Comparison of ENCODE assay signal across 19 cellular contexts in the genomic region with DNA sequence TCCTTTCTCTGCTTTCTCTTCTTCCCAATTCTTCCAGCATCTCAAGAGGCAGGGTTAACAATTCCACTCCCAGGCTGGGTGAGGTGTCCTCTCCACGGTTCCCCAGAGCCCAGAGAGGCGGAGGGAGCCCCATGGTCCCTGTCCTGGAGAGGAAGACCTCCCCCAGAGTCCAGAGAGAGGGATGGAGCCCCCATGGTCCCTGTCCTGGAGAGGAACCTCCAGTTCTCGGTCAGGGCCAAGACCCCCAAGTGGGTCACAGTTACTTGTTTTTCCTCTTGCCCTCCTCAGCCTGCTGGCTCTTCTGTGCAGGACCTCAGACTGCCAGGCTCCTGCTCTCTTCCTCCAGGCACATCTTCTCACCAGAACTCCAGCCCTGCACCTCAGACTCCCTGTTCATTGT.
DNase-seq lines count a peak whose midpoint lies in the region; ATAC-seq, FAIRE-seq and TF ChIP-seq lines count a peak whose summit lies in the region.
"Had no signal": no experiment of that assay in that cellular context is flagged by ENCODE, and none has a peak within 500 bp of the region (broad histone marks: within the 10 kb centered on the region; RNA-seq: fewer than 3 reads in every experiment).

No MANE protein-coding gene starts in this region.

- H3K4me1 ChIP-seq in breast epithelium = no peaks in the 10 kb centered on the region

- H3K4me3 ChIP-seq in breast epithelium = no peak overlapping the region
- H3K4me3 ChIP-seq: upper lobe of left lung had no signal

- H3K27me3 Mint-ChIP-seq in MCF 10A (ENCODE audit: insufficient read depth, unreplicated experiment) = no peaks in the 10 kb centered on the region
- H3K27me3 Mint-ChIP-seq in activated CD8-positive, alpha-beta T cell treated with anti-CD3 and anti-CD28 coated beads for 36 hours = no peaks in the 10 kb centered on the region
- no peaks in the 10 kb centered on the region for H3K27me3 Mint-ChIP-seq in immature natural killer cell (ENCODE audit: low read depth in 3 of 3)
- H3K27me3 Mint-ChIP-seq: naive B cell had no signal

- no peak for ATAC-seq in activated CD8-positive, alpha-beta T cell treated with anti-CD3 and anti-CD28 coated beads for 36 hours
- ATAC-seq: foreskin keratinocyte, Panc1 had no signal

- BruUV-seq in MCF 10A (replicated peaks; lab: Mats Ljungman, UMichigan) = no TSS peak

- TF ChIP-seq CTCF in MCF 10A (IDR thresholded peaks at IDR 0.05; ENCODE audit: unreplicated experiment) (no peak), breast epithelium (IDR thresholded peaks at IDR 0.05) (no peak)
- no peak for TF ChIP-seq CTCF in activated CD8-positive, alpha-beta T cell treated with anti-CD3 and anti-CD28 coated beads for 36 hours (IDR thresholded peaks at IDR 0.05)

- H3K9me3 ChIP-seq in breast epithelium = no peaks in the 10 kb centered on the region
- H3K9me3 ChIP-seq: upper lobe of left lung had no signal

- CTCF ChIA-PET in MCF 10A (lab: Yijun Ruan, JAX) = no interaction called here
- CTCF ChIA-PET in activated CD8-positive, alpha-beta T cell treated with anti-CD3 and anti-CD28 coated beads for 36 hours (lab: Charles Lee) = interaction anchor here (0.6 to 1.1 kb wide), 3 partner anchors 64 to 1936 kb away, joined by 3 read pairs; no protein-coding TSS in a partner anchor

- H3K4me1 Mint-ChIP-seq in MCF 10A (ENCODE audit: insufficient read depth, unreplicated experiment) (peaks cover 19% of the 10 kb centered on the region), immature natural killer cell (peaks cover 14 to 28% of the 10 kb centered on the region in 2 donors)
- H3K4me1 Mint-ChIP-seq in activated CD8-positive, alpha-beta T cell treated with anti-CD3 and anti-CD28 coated beads for 36 hours (ENCODE audit: low read depth) = peaks cover 45% of the 10 kb centered on the region

- no peak overlapping the region for H3K27ac ChIP-seq in breast epithelium
- H3K27ac ChIP-seq: foreskin keratinocyte, upper lobe of left lung had no signal

- FAIRE-seq in H54 (lab: Jason Lieb, UNC) = no peak
- FAIRE-seq: endometrium had no signal

- intact Hi-C loops in MCF 10A (cut with micrococcal nuclease) = no loop called here
- intact Hi-C loops in breast epithelium (cut with DNase I; ENCODE audit: low total_unique reads) = no loop called here
- intact Hi-C loops in activated CD8-positive, alpha-beta T cell treated with anti-CD3 and anti-CD28 coated beads for 36 hours (cut with micrococcal nuclease) = loop anchor here (10.0 kb wide), 1 partner anchor 105 kb away; no protein-coding TSS in a partner anchor

- H3K9me3 Mint-ChIP-seq in MCF 10A (ENCODE audit: unreplicated experiment) = no peaks in the 10 kb centered on the region
- H3K9me3 Mint-ChIP-seq in activated CD8-positive, alpha-beta T cell treated with anti-CD3 and anti-CD28 coated beads for 36 hours = no peaks in the 10 kb centered on the region
- H3K9me3 Mint-ChIP-seq in immature natural killer cell = peaks cover 0 to 2% (median 0%) of the 10 kb centered on the region in 6 donors
- H3K9me3 Mint-ChIP-seq: naive B cell had no signal

- DNase-seq in MCF 10A (ENCODE audit: unreplicated experiment) (no peak), breast epithelium (ENCODE audit: low spot score in 2 of 2) (no peak), immature natural killer cell (no peak), DMS153 (lab: John Stamatoyannopoulos, UW) (no peak), SHP77 (lab: John Stamatoyannopoulos, UW) (no peak), NCI-H774 (lab: John Stamatoyannopoulos, UW) (no peak), H54 (ENCODE audit: insufficient read length, low spot score) (no peak)
- no peak for DNase-seq in activated CD8-positive, alpha-beta T cell treated with anti-CD3 and anti-CD28 coated beads for 36 hours
- DNase-seq: activated gamma-delta T cell, caudate nucleus, DMS 273 treated with DMSO at 0.1 percent for 48 hours, foreskin keratinocyte, naive B cell, NCI-H2029, NCI-H526, SW 1271, upper lobe of left lung had no signal

- no peaks in the 10 kb centered on the region for H3K27me3 ChIP-seq in breast epithelium
- H3K27me3 ChIP-seq: foreskin keratinocyte, upper lobe of left lung had no signal

- H3K4me3 Mint-ChIP-seq in MCF 10A (ENCODE audit: unreplicated experiment) (no peak overlapping the region), immature natural killer cell (peak overlapping the region in 3 of 5 donors; percentile 30 to 73 (median 34))
- peak overlapping the region; percentile 59 for H3K4me3 Mint-ChIP-seq in activated CD8-positive, alpha-beta T cell treated with anti-CD3 and anti-CD28 coated beads for 36 hours

- TF ChIP-seq POLR2A in breast epithelium (IDR thresholded peaks at IDR 0.05) (no peak), H54 (IDR thresholded peaks at IDR 0.05; ENCODE audit: low read depth, low read length) (no peak)

- no peaks in the 10 kb centered on the region for H3K36me3 ChIP-seq in breast epithelium
- H3K36me3 ChIP-seq: upper lobe of left lung had no signal

- H3K36me3 Mint-ChIP-seq in MCF 10A (ENCODE audit: insufficient read depth, unreplicated experiment) (peaks cover 12% of the 10 kb centered on the region), immature natural killer cell (peaks cover 0 to 4% (median 0%) of the 10 kb centered on the region in 3 donors)
- H3K36me3 Mint-ChIP-seq in activated CD8-positive, alpha-beta T cell treated with anti-CD3 and anti-CD28 coated beads for 36 hours (ENCODE audit: low read depth) = peaks cover 10% of the 10 kb centered on the region

- POLR2A ChIA-PET in MCF 10A (lab: Yijun Ruan, JAX) = interaction anchor here (0.6 to 0.7 kb wide), 2 partner anchors 22 to 705 kb away, joined by 3 to 4 read pairs; no protein-coding TSS in a partner anchor
- POLR2A ChIA-PET in activated CD8-positive, alpha-beta T cell treated with anti-CD3 and anti-CD28 coated beads for 36 hours (lab: Charles Lee) = no interaction called here

- peak overlapping the region; percentile 36 for H3K27ac Mint-ChIP-seq in MCF 10A (ENCODE audit: low read depth, unreplicated experiment)
- H3K27ac Mint-ChIP-seq in activated CD8-positive, alpha-beta T cell treated with anti-CD3 and anti-CD28 coated beads for 36 hours = peak overlapping the region; percentile 88
- H3K27ac Mint-ChIP-seq in immature natural killer cell = peak overlapping the region in 4 of 6 donors; percentile 1 to 67 (median 20)

Comparison
In these comparisons a context has a peak if more than half of its experiments do, and no peak if none do; other contexts are left out.
1. H3K27ac Mint-ChIP-seq: peak in every context shown above with its lines; median percentile 88 in activated CD8-positive, alpha-beta T cell treated with anti-CD3 and anti-CD28 coated beads for 36 hours; 36 in MCF 10A; 20 in immature natural killer cell.